Comparison of ENCODE assay signal across 9 cellular contexts in genomic region chr19:27746691-27747380, GRCh38.
DNase-seq lines count a peak whose midpoint lies in the region; ATAC-seq and TF ChIP-seq lines count a peak whose summit lies in the region.
"Had no signal": no experiment of that assay in that cellular context is flagged by ENCODE, and none has a peak within 500 bp of the region (broad histone marks: within the 10 kb centered on the region; RNA-seq: fewer than 3 reads in every experiment).

No MANE protein-coding gene starts in this region.

- no peak for TF ChIP-seq RAD21 in IMR-90 (IDR thresholded peaks at IDR 0.05; ENCODE audit: low read length)

- H3K27ac ChIP-seq in IMR-90 (ENCODE audit: insufficient read depth, low read length) (no peak overlapping the region), dorsolateral prefrontal cortex (no peak overlapping the region)

- H3K4me3 ChIP-seq in IMR-90 (ENCODE audit: insufficient read depth, low read depth, low read length) (no peak overlapping the region), dorsolateral prefrontal cortex (peak overlapping the region in 46 of 59 donors; percentile 2 to 59 (median 32))

- no peak overlapping the region for H3K4ac ChIP-seq in IMR-90 (ENCODE audit: low read depth, low read length)

- no peak overlapping the region for H2BK5ac ChIP-seq in IMR-90 (ENCODE audit: low read depth, low read length, poor library complexity, severe bottlenecking)

- POLR2A ChIA-PET in IMR-90 (lab: Charles Lee; ENCODE audit: unreplicated experiment): no interaction called here

- TF ChIP-seq POLR2A in IMR-90 (IDR thresholded peaks at IDR 0.05; ENCODE audit: low read depth, low read length): no peak

- no peak overlapping the region for H4K91ac ChIP-seq in IMR-90 (ENCODE audit: insufficient read depth, low read depth, low read length)

- H3K18ac ChIP-seq in IMR-90 (ENCODE audit: low read depth, low read length): no peak overlapping the region

- no peaks in the 10 kb centered on the region for H4K20me1 ChIP-seq in IMR-90 (ENCODE audit: insufficient read depth, low read length)

- intact Hi-C loops in IMR-90 (cut with micrococcal nuclease) (no loop called here), dorsolateral prefrontal cortex (cut with DNase I) (no loop called here)

- CTCF ChIA-PET in IMR-90 (lab: Yijun Ruan, JAX): interaction anchor here (0.6 to 1.5 kb wide), 3 partner anchors 15 to 472 kb away, joined by 3 to 6 read pairs (median 3); no protein-coding TSS in a partner anchor

- WGBS in IMR-90 (ENCODE audit: extremely low coverage in 2 of 2, insufficient read length in 1 of 2), 2 experiments: no CpG with 5 or more reads among the region's 28 CpGs

- no peak overlapping the region for H3K14ac ChIP-seq in IMR-90 (replicated peaks; ENCODE audit: low read depth, low read length)

- dilution Hi-C loops in IMR-90 (cut with HindIII; ENCODE audit: low sequenced_read_pairs, unreplicated experiment): no loop called here

- no peak overlapping the region for H4K5ac ChIP-seq in IMR-90 (ENCODE audit: low read depth, low read length)

- TF ChIP-seq CTCF in IMR-90 (conservative IDR thresholded peaks at IDR 0.05; ENCODE audit: low read depth, low read length) (no peak), dorsolateral prefrontal cortex (IDR thresholded peaks at IDR 0.05 in 54 of 56, conservative IDR thresholded peaks at IDR 0.05 in 2 of 56; ENCODE audit: low read depth in 1 of 56, partially characterized antibody in 56 of 56) (peak in 1 of 56 donors; percentile 12)

- no peak overlapping the region for H3K23ac ChIP-seq in IMR-90 (ENCODE audit: low read depth, low read length)

- no peak overlapping the region; the same call in 1 of the 2 replicates for H3K4me2 ChIP-seq in IMR-90 (ENCODE audit: low read depth, low read length)

- no peaks in the 10 kb centered on the region; the same call in 1 of the 2 replicates for H3K9me1 ChIP-seq in IMR-90 (ENCODE audit: insufficient read depth, low read length)

- H2AK9ac ChIP-seq in IMR-90 (replicated peaks; ENCODE audit: low read depth, low read length, poor library complexity): no peak overlapping the region

- no peaks in the 10 kb centered on the region; a peak in 1 of 4 replicates for H3K79me1 ChIP-seq in IMR-90 (ENCODE audit: low read depth in 1 of 2, low read length in 2 of 2)

- H2BK15ac ChIP-seq in IMR-90 (ENCODE audit: low read depth, low read length): no peak overlapping the region

- H3K9me3 ChIP-seq in IMR-90 (ENCODE audit: control insufficient read depth, insufficient read depth, low read length): no peaks in the 10 kb centered on the region

- no TSS peak for BruUV-seq in IMR-90 (replicated peaks; lab: Mats Ljungman, UMichigan)

- peak; percentile 74 for ATAC-seq in IMR-90 (ENCODE audit: low read depth)

- H4K8ac ChIP-seq in IMR-90 (ENCODE audit: low read depth in 2 of 2, low read length in 2 of 2): no peak overlapping the region

- H2BK120ac ChIP-seq in IMR-90 (ENCODE audit: low read depth, low read length): no peak overlapping the region

- DNase-seq in 8988T (peak; percentile 22), IMR-90 (peak; percentile 1), dorsolateral prefrontal cortex (peak in 5 of 10 donors; percentile 19 to 68 (median 34)), lung microvascular endothelial cell (ENCODE audit: low read depth in 2 of 2) (peak; percentile 7 to 10), COR-L47 (lab: John Stamatoyannopoulos, UW) (no peak), NCI-H2029 (lab: John Stamatoyannopoulos, UW) (no peak), SW 1271 (lab: John Stamatoyannopoulos, UW) (no peak)
- DNase-seq in stimulated activated CD8-positive, alpha-beta memory T cell treated with anti-CD3 and anti-CD28 coated beads, Interleukin-4, amount 100 ng/mL, for 48 hours: no peak
- DNase-seq: DMS 273 treated with DMSO at 0.1 percent for 48 hours had no signal

- H2AK5ac ChIP-seq in IMR-90 (ENCODE audit: low read depth, low read length): no peak overlapping the region

- H3K4me1 ChIP-seq in IMR-90 (ENCODE audit: control insufficient read depth, insufficient read depth, low read length): peaks cover 2% of the 10 kb centered on the region; the same call in 1 of the 2 replicates

- in situ Hi-C loops in IMR-90 (cut with MboI; ENCODE audit: low sequenced_read_pairs): no loop called here

- H3K27me3 ChIP-seq in IMR-90 (ENCODE audit: control insufficient read depth, insufficient read depth, low read length): no peaks in the 10 kb centered on the region
- H3K27me3 ChIP-seq in dorsolateral prefrontal cortex: no peaks in the 10 kb centered on the region

- no peak overlapping the region for H3K9ac ChIP-seq in IMR-90 (ENCODE audit: low read depth, low read length)

- no peak overlapping the region for H3K56ac ChIP-seq in IMR-90 (ENCODE audit: extremely low read depth, insufficient read depth, low read length)

- no peaks in the 10 kb centered on the region for H3K36me3 ChIP-seq in IMR-90 (ENCODE audit: control insufficient read depth, insufficient read depth, low read length)

- no peak overlapping the region for H2BK20ac ChIP-seq in IMR-90 (ENCODE audit: low read depth, low read length)

- H2AFZ ChIP-seq in IMR-90 (replicated peaks; ENCODE audit: low read length, poor library complexity): no peak overlapping the region

TF ChIP-seq in IMR-90, 13 proteins besides CTCF, POLR2A, EP300 and RAD21:
- TF ChIP-seq FOS (IDR thresholded peaks at IDR 0.05; ENCODE audit: low read depth, low read length) (no peak), USF2 (IDR thresholded peaks at IDR 0.05; ENCODE audit: low read depth, low read length) (no peak), CEBPB (IDR thresholded peaks at IDR 0.05; ENCODE audit: low read depth, low read length) (no peak), CHD1 (IDR thresholded peaks at IDR 0.05; ENCODE audit: low read depth, low read length) (no peak), RFX5 (IDR thresholded peaks at IDR 0.05; ENCODE audit: low read depth, low read length) (no peak), ELK1 (IDR thresholded peaks at IDR 0.05; ENCODE audit: borderline replicate concordance, low read depth, low read length) (no peak), MAFK (IDR thresholded peaks at IDR 0.05; ENCODE audit: low read depth, low read length) (no peak), MAZ (IDR thresholded peaks at IDR 0.05; ENCODE audit: borderline replicate concordance, low read depth, low read length) (no peak), SMC3 (IDR thresholded peaks at IDR 0.05; ENCODE audit: low read depth, low read length) (no peak), BHLHE40 (IDR thresholded peaks at IDR 0.05; ENCODE audit: low read depth, low read length) (no peak), NFE2L2 (IDR thresholded peaks at IDR 0.05; ENCODE audit: low read depth, low read length) (no peak), RCOR1 (IDR thresholded peaks at IDR 0.05; ENCODE audit: insufficient replicate concordance, low read length) (no peak), MXI1 (IDR thresholded peaks at IDR 0.05; ENCODE audit: borderline replicate concordance, low read depth, low read length) (no peak)
TF ChIP-seq in IMR-90: peak in this region for 0.

Comparison
In these comparisons a context has a peak if more than half of its experiments do, and no peak if none do; other contexts are left out.
1. DNase-seq: peak in 8988T (single experiment), IMR-90 (single experiment) and lung microvascular endothelial cell (2 of 2); none in COR-L47 (single experiment), NCI-H2029 (single experiment), stimulated activated CD8-positive, alpha-beta memory T cell treated with anti-CD3 and anti-CD28 coated beads, Interleukin-4, amount 100 ng/mL, for 48 hours (single experiment) and SW 1271 (0 of 2).